Comparison of ENCODE assay signal across 1 cellular context in the genomic region with DNA sequence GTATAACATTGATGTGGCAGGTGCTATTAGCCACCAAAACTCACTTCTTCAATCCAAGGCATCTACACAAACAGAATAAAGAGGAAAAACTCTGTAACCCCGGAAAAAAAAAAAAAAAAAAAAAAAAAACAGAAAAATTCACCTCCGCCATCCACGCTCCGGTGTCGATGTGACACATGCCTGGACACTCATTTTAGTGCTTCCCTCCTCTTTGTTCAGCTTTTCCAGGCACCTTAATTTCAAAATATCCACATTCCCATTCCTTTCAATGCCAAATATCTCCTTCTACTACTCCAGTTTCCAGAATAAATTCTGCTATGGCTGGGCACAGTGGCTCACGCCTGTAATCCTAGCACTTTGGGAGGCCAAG.
TF ChIP-seq lines count a peak whose summit lies in the region.

No MANE protein-coding gene starts in this region.

TF ChIP-seq in GM23338, 12 proteins besides CTCF, POLR2A, EP300 and RAD21 (continued from another document):
- TF ChIP-seq, protein P1, sequence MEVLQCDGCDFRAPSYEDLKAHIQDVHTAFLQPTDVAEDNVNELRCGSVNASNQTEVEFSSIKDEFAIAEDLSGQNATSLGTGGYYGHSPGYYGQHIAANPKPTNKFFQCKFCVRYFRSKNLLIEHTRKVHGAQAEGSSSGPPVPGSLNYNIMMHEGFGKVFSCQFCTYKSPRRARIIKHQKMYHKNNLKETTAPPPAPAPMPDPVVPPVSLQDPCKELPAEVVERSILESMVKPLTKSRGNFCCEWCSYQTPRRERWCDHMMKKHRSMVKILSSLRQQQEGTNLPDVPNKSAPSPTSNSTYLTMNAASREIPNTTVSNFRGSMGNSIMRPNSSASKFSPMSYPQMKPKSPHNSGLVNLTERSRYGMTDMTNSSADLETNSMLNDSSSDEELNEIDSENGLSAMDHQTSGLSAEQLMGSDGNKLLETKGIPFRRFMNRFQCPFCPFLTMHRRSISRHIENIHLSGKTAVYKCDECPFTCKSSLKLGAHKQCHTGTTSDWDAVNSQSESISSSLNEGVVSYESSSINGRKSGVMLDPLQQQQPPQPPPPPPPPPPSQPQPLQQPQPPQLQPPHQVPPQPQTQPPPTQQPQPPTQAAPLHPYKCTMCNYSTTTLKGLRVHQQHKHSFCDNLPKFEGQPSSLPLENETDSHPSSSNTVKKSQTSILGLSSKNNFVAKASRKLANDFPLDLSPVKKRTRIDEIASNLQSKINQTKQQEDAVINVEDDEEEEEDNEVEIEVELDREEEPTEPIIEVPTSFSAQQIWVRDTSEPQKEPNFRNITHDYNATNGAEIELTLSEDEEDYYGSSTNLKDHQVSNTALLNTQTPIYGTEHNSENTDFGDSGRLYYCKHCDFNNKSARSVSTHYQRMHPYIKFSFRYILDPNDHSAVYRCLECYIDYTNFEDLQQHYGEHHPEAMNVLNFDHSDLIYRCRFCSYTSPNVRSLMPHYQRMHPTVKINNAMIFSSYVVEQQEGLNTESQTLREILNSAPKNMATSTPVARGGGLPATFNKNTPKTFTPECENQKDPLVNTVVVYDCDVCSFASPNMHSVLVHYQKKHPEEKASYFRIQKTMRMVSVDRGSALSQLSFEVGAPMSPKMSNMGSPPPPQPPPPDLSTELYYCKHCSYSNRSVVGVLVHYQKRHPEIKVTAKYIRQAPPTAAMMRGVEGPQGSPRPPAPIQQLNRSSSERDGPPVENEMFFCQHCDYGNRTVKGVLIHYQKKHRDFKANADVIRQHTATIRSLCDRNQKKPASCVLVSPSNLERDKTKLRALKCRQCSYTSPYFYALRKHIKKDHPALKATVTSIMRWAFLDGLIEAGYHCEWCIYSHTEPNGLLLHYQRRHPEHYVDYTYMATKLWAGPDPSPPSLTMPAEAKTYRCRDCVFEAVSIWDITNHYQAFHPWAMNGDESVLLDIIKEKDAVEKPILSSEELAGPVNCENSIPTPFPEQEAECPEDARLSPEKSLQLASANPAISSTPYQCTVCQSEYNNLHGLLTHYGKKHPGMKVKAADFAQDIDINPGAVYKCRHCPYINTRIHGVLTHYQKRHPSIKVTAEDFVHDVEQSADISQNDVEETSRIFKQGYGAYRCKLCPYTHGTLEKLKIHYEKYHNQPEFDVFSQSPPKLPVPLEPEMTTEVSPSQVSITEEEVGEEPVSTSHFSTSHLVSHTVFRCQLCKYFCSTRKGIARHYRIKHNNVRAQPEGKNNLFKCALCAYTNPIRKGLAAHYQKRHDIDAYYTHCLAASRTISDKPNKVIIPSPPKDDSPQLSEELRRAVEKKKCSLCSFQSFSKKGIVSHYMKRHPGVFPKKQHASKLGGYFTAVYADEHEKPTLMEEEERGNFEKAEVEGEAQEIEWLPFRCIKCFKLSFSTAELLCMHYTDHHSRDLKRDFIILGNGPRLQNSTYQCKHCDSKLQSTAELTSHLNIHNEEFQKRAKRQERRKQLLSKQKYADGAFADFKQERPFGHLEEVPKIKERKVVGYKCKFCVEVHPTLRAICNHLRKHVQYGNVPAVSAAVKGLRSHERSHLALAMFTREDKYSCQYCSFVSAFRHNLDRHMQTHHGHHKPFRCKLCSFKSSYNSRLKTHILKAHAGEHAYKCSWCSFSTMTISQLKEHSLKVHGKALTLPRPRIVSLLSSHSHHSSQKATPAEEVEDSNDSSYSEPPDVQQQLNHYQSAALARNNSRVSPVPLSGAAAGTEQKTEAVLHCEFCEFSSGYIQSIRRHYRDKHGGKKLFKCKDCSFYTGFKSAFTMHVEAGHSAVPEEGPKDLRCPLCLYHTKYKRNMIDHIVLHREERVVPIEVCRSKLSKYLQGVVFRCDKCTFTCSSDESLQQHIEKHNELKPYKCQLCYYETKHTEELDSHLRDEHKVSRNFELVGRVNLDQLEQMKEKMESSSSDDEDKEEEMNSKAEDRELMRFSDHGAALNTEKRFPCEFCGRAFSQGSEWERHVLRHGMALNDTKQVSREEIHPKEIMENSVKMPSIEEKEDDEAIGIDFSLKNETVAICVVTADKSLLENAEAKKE (CRISPR knock-in tag; IDR thresholded peaks at IDR 0.05) = no peak
- TF ChIP-seq NANOG (IDR thresholded peaks at IDR 0.05; ENCODE audit: borderline replicate concordance) (no peak), EZH2phosphoT487 (IDR thresholded peaks at IDR 0.05; ENCODE audit: unreplicated experiment) (no peak), JUNB (IDR thresholded peaks at IDR 0.05; ENCODE audit: unreplicated experiment) (no peak), ZNF331 (CRISPR knock-in tag; IDR thresholded peaks at IDR 0.05; ENCODE audit: low read depth) (no peak), CREB1 (CRISPR knock-in tag; IDR thresholded peaks at IDR 0.05; ENCODE audit: low read depth) (no peak), ZNF114 (CRISPR knock-in tag; IDR thresholded peaks at IDR 0.05) (no peak), ETS1 (IDR thresholded peaks at IDR 0.05) (no peak)
